ENCODE assay signal across 14 cellular contexts in genomic region chr9:71608825-71609452, GRCh38.
DNase-seq lines count a peak whose midpoint lies in the region; ATAC-seq and TF ChIP-seq lines count a peak whose summit lies in the region.
"Had no signal": no experiment of that assay in that cellular context is flagged by ENCODE, and none has a peak within 500 bp of the region (broad histone marks: within the 10 kb centered on the region; RNA-seq: fewer than 3 reads in every experiment).

No MANE protein-coding gene starts in this region.

- H3K27me3 ChIP-seq in NT2/D1 (ENCODE audit: insufficient read depth, insufficient read length) = no peaks in the 10 kb centered on the region
- H3K27me3 ChIP-seq in neural progenitor cell = no peaks in the 10 kb centered on the region
- no peaks in the 10 kb centered on the region for H3K27me3 ChIP-seq in vagina

- DNase-seq in ELF-1 (ENCODE audit: low read depth, low spot score) (peak; percentile 63), NT2/D1 (ENCODE audit: low read depth, low spot score) (peak; percentile 20), fibroblast of pulmonary artery (ENCODE audit: low read depth) (peak; percentile 66), neural progenitor cell (ENCODE audit: low spot score) (peak; percentile 32), vagina (ENCODE audit: extremely low spot score in 2 of 2) (no peak), COLO668 (lab: John Stamatoyannopoulos, UW; ENCODE audit: unreplicated experiment) (no peak)
- DNase-seq: activated naive CD4-positive, alpha-beta T cell treated with anti-CD3 and anti-CD28 coated beads for 36 hours; Karpas-422; NCI-H1105; stimulated activated CD4-positive, alpha-beta T cell treated with anti-CD3 and anti-CD28 coated beads, Interleukin-4, amount 100 ng/mL, for 1 hour had no signal

- H4K20me1 ChIP-seq in neural progenitor cell (ENCODE audit: low read depth) = no peaks in the 10 kb centered on the region

- no peaks in the 10 kb centered on the region for H3K4me1 ChIP-seq in NT2/D1 (ENCODE audit: insufficient read depth, insufficient read length)
- H3K4me1 ChIP-seq in neural progenitor cell = peaks cover 9% of the 10 kb centered on the region
- H3K4me1 ChIP-seq in vagina = no peaks in the 10 kb centered on the region

- no peak overlapping the region for H3K4me3 ChIP-seq in NT2/D1 (ENCODE audit: insufficient read length, low read depth)
- H3K4me3 ChIP-seq in fibroblast of pulmonary artery (replicated peaks; ENCODE audit: low read depth, low read length) = no peak overlapping the region
- H3K4me3 ChIP-seq in neural progenitor cell = no peak overlapping the region
- no peak overlapping the region for H3K4me3 ChIP-seq in vagina
- H3K4me3 ChIP-seq: skin epidermis had no signal

- H3K9me3 ChIP-seq in NT2/D1 (ENCODE audit: insufficient read depth, low read length) (peaks cover 15% of the 10 kb centered on the region), neural progenitor cell (ENCODE audit: low read depth) (peaks cover 15% of the 10 kb centered on the region), vagina (no peaks in the 10 kb centered on the region)

- H3K79me2 ChIP-seq in neural progenitor cell (ENCODE audit: low read depth) = no peaks in the 10 kb centered on the region

- H3K4me3 Mint-ChIP-seq in neural progenitor cell = no peak overlapping the region
- H3K4me3 Mint-ChIP-seq: activated naive CD4-positive, alpha-beta T cell treated with anti-CD3 and anti-CD28 coated beads for 36 hours had no signal

- H3K9me3 Mint-ChIP-seq in neural progenitor cell = peaks cover 2% of the 10 kb centered on the region
- H3K9me3 Mint-ChIP-seq: activated naive CD4-positive, alpha-beta T cell treated with anti-CD3 and anti-CD28 coated beads for 36 hours had no signal

- TF ChIP-seq POLR2A in vagina (IDR thresholded peaks at IDR 0.05) = no peak

- H3K36me3 Mint-ChIP-seq in neural progenitor cell = no peaks in the 10 kb centered on the region

- H3K27ac ChIP-seq in neural progenitor cell (no peak overlapping the region), vagina (no peak overlapping the region)
- H3K27ac ChIP-seq: skin epidermis had no signal

- H3F3A ChIP-seq in neural progenitor cell (ENCODE audit: low read depth) = peaks cover 5% of the 10 kb centered on the region

- ATAC-seq in GM21515 (IDR thresholded peaks at IDR 0.05; ENCODE audit: unreplicated experiment) (no peak), HG03280 (IDR thresholded peaks at IDR 0.05; ENCODE audit: unreplicated experiment) (no peak)
- ATAC-seq: left lobe of liver had no signal

- H3K4me1 Mint-ChIP-seq in neural progenitor cell = peaks cover 2% of the 10 kb centered on the region

- no peak overlapping the region for H2AFZ ChIP-seq in neural progenitor cell (replicated peaks)

- no peak for TF ChIP-seq CTCF in fibroblast of pulmonary artery (IDR thresholded peaks at IDR 0.05; ENCODE audit: low read length, missing control alignments)
- no peak for TF ChIP-seq CTCF in neural progenitor cell (IDR thresholded peaks at IDR 0.05)
- TF ChIP-seq CTCF in vagina (IDR thresholded peaks at IDR 0.05) = no peak

- peak overlapping the region; percentile 27 for H3K4me2 ChIP-seq in neural progenitor cell

- H3K9ac ChIP-seq in NT2/D1 (ENCODE audit: insufficient read length, low read depth) = no peak overlapping the region
- H3K9ac ChIP-seq in neural progenitor cell = no peak overlapping the region

- H3K27ac Mint-ChIP-seq in neural progenitor cell = no peak overlapping the region
- H3K27ac Mint-ChIP-seq: activated naive CD4-positive, alpha-beta T cell treated with anti-CD3 and anti-CD28 coated beads for 36 hours had no signal

- intact Hi-C loops in vagina (cut with DNase I) = no loop called here

- H3K36me3 ChIP-seq in NT2/D1 (ENCODE audit: insufficient read depth, insufficient read length, low read length) (no peaks in the 10 kb centered on the region), neural progenitor cell (no peaks in the 10 kb centered on the region), vagina (no peaks in the 10 kb centered on the region)

- H3K27me3 Mint-ChIP-seq in neural progenitor cell (ENCODE audit: insufficient read depth, low read depth) = peaks cover 2% of the 10 kb centered on the region

Comparison
In these comparisons a context has a peak if more than half of its experiments do, and no peak if none do; other contexts are left out.
1. DNase-seq: peak in ELF-1 (single experiment), NT2/D1 (single experiment), fibroblast of pulmonary artery (single experiment) and neural progenitor cell (single experiment); none in vagina (0 of 2) and COLO668 (single experiment).